Comparison of ENCODE assay signal across 2 cellular contexts in the genomic region with DNA sequence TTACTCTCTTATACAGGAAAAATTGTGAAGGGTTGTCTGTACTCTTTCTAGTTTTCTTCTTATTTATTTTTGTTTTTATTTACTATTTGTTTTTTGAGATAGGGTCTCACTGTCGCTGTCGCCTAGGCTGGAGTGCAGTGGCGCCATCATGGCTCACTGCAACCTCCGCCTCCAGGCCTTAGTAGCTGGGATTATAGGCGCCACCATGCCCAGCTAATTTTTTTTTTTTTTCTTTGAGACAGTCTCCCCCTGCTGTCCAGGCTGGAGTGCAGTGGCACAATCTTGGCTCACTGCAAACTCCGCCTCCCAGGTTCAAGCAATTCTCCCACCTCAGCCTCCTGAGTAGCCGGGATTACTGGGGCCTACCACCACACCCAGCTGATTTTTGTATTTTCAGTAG.
TF ChIP-seq lines count a peak whose summit lies in the region.

No MANE protein-coding gene starts in this region.

TF ChIP-seq in A549, 52 proteins besides CTCF, POLR2A, EP300 and RAD21:
- TF ChIP-seq, protein P1, sequence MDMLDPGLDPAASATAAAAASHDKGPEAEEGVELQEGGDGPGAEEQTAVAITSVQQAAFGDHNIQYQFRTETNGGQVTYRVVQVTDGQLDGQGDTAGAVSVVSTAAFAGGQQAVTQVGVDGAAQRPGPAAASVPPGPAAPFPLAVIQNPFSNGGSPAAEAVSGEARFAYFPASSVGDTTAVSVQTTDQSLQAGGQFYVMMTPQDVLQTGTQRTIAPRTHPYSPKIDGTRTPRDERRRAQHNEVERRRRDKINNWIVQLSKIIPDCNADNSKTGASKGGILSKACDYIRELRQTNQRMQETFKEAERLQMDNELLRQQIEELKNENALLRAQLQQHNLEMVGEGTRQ (IDR thresholded peaks at IDR 0.05) = no peak

TF ChIP-seq in GM23338, 12 proteins besides CTCF, POLR2A, EP300 and RAD21:
- TF ChIP-seq, protein P2, sequence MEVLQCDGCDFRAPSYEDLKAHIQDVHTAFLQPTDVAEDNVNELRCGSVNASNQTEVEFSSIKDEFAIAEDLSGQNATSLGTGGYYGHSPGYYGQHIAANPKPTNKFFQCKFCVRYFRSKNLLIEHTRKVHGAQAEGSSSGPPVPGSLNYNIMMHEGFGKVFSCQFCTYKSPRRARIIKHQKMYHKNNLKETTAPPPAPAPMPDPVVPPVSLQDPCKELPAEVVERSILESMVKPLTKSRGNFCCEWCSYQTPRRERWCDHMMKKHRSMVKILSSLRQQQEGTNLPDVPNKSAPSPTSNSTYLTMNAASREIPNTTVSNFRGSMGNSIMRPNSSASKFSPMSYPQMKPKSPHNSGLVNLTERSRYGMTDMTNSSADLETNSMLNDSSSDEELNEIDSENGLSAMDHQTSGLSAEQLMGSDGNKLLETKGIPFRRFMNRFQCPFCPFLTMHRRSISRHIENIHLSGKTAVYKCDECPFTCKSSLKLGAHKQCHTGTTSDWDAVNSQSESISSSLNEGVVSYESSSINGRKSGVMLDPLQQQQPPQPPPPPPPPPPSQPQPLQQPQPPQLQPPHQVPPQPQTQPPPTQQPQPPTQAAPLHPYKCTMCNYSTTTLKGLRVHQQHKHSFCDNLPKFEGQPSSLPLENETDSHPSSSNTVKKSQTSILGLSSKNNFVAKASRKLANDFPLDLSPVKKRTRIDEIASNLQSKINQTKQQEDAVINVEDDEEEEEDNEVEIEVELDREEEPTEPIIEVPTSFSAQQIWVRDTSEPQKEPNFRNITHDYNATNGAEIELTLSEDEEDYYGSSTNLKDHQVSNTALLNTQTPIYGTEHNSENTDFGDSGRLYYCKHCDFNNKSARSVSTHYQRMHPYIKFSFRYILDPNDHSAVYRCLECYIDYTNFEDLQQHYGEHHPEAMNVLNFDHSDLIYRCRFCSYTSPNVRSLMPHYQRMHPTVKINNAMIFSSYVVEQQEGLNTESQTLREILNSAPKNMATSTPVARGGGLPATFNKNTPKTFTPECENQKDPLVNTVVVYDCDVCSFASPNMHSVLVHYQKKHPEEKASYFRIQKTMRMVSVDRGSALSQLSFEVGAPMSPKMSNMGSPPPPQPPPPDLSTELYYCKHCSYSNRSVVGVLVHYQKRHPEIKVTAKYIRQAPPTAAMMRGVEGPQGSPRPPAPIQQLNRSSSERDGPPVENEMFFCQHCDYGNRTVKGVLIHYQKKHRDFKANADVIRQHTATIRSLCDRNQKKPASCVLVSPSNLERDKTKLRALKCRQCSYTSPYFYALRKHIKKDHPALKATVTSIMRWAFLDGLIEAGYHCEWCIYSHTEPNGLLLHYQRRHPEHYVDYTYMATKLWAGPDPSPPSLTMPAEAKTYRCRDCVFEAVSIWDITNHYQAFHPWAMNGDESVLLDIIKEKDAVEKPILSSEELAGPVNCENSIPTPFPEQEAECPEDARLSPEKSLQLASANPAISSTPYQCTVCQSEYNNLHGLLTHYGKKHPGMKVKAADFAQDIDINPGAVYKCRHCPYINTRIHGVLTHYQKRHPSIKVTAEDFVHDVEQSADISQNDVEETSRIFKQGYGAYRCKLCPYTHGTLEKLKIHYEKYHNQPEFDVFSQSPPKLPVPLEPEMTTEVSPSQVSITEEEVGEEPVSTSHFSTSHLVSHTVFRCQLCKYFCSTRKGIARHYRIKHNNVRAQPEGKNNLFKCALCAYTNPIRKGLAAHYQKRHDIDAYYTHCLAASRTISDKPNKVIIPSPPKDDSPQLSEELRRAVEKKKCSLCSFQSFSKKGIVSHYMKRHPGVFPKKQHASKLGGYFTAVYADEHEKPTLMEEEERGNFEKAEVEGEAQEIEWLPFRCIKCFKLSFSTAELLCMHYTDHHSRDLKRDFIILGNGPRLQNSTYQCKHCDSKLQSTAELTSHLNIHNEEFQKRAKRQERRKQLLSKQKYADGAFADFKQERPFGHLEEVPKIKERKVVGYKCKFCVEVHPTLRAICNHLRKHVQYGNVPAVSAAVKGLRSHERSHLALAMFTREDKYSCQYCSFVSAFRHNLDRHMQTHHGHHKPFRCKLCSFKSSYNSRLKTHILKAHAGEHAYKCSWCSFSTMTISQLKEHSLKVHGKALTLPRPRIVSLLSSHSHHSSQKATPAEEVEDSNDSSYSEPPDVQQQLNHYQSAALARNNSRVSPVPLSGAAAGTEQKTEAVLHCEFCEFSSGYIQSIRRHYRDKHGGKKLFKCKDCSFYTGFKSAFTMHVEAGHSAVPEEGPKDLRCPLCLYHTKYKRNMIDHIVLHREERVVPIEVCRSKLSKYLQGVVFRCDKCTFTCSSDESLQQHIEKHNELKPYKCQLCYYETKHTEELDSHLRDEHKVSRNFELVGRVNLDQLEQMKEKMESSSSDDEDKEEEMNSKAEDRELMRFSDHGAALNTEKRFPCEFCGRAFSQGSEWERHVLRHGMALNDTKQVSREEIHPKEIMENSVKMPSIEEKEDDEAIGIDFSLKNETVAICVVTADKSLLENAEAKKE (CRISPR knock-in tag; IDR thresholded peaks at IDR 0.05) = no peak
- TF ChIP-seq, protein P3, sequence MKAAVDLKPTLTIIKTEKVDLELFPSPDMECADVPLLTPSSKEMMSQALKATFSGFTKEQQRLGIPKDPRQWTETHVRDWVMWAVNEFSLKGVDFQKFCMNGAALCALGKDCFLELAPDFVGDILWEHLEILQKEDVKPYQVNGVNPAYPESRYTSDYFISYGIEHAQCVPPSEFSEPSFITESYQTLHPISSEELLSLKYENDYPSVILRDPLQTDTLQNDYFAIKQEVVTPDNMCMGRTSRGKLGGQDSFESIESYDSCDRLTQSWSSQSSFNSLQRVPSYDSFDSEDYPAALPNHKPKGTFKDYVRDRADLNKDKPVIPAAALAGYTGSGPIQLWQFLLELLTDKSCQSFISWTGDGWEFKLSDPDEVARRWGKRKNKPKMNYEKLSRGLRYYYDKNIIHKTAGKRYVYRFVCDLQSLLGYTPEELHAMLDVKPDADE (IDR thresholded peaks at IDR 0.05) = no peak
- TF ChIP-seq EZH2 (IDR thresholded peaks at IDR 0.05; ENCODE audit: low read depth, unreplicated experiment) = no peak
- TF ChIP-seq, protein P4, sequence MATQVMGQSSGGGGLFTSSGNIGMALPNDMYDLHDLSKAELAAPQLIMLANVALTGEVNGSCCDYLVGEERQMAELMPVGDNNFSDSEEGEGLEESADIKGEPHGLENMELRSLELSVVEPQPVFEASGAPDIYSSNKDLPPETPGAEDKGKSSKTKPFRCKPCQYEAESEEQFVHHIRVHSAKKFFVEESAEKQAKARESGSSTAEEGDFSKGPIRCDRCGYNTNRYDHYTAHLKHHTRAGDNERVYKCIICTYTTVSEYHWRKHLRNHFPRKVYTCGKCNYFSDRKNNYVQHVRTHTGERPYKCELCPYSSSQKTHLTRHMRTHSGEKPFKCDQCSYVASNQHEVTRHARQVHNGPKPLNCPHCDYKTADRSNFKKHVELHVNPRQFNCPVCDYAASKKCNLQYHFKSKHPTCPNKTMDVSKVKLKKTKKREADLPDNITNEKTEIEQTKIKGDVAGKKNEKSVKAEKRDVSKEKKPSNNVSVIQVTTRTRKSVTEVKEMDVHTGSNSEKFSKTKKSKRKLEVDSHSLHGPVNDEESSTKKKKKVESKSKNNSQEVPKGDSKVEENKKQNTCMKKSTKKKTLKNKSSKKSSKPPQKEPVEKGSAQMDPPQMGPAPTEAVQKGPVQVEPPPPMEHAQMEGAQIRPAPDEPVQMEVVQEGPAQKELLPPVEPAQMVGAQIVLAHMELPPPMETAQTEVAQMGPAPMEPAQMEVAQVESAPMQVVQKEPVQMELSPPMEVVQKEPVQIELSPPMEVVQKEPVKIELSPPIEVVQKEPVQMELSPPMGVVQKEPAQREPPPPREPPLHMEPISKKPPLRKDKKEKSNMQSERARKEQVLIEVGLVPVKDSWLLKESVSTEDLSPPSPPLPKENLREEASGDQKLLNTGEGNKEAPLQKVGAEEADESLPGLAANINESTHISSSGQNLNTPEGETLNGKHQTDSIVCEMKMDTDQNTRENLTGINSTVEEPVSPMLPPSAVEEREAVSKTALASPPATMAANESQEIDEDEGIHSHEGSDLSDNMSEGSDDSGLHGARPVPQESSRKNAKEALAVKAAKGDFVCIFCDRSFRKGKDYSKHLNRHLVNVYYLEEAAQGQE (IDR thresholded peaks at IDR 0.05; ENCODE audit: unreplicated experiment) = no peak
- TF ChIP-seq POLR2AphosphoS5 (IDR thresholded peaks at IDR 0.05; ENCODE audit: low read depth) = no peak
- TF ChIP-seq ZNF331 (CRISPR knock-in tag; IDR thresholded peaks at IDR 0.05; ENCODE audit: low read depth) = no peak
- TF ChIP-seq STAT1 (IDR thresholded peaks at IDR 0.05; ENCODE audit: unreplicated experiment) = no peak
- no peak for TF ChIP-seq JUNB (IDR thresholded peaks at IDR 0.05; ENCODE audit: unreplicated experiment)
- no peak for TF ChIP-seq EZH2phosphoT487 (IDR thresholded peaks at IDR 0.05; ENCODE audit: unreplicated experiment)
- TF ChIP-seq NANOG (IDR thresholded peaks at IDR 0.05; ENCODE audit: borderline replicate concordance) = no peak
- TF ChIP-seq CREB1 (CRISPR knock-in tag; IDR thresholded peaks at IDR 0.05; ENCODE audit: low read depth) = no peak
- TF ChIP-seq ZNF114 (CRISPR knock-in tag; IDR thresholded peaks at IDR 0.05) = no peak
